28 cellular contexts compared by ENCODE assay signal in genomic region chrX:96410927-96411326, GRCh38.
"Had no signal": no experiment of that assay in that cellular context is flagged by ENCODE, and none has a peak within 500 bp of the region (broad histone marks: within the 10 kb centered on the region; RNA-seq: fewer than 3 reads in every experiment).

No MANE protein-coding gene starts in this region.

- FAIRE-seq: endometrium, urothelium cell line had no signal

- H3K4me3 ChIP-seq: gastrocnemius medialis, hepatocyte, left lung, mucosa of descending colon, ovary, psoas muscle, skin epidermis, spleen, thoracic aorta, tibial nerve, upper lobe of left lung had no signal

- ATAC-seq: effector memory CD8-positive, alpha-beta T cell; gastrocnemius medialis; left lung; mucosa of descending colon; psoas muscle; right cardiac atrium; stimulated activated memory B cell treated with anti-CD40 and anti-IgM and Interleukin-4, amounts not matched to agents 10 μg/mL and 1 μg/mL and 100 μg/mL, for 72 hours had no signal

- H3K27ac Mint-ChIP-seq: effector memory CD8-positive, alpha-beta T cell; mesothelial cell of epicardium; naive B cell; nephron progenitor cell; stimulated activated memory B cell treated with anti-CD40 and anti-IgM and Interleukin-4, amounts not matched to agents 10 μg/mL and 1 μg/mL and 100 μg/mL, for 72 hours; stimulated activated naive CD8-positive, alpha-beta T cell treated with anti-CD3 and anti-CD28 coated beads, Interleukin-15, Interleukin-2, amounts not matched to agents 100 ng/mL and 50 ng/mL, for 24 hours had no signal

- H3K79me2 ChIP-seq: hepatocyte had no signal

- H3K4me3 Mint-ChIP-seq: effector memory CD8-positive, alpha-beta T cell; mesothelial cell of epicardium; naive B cell; nephron progenitor cell; stimulated activated memory B cell treated with anti-CD40 and anti-IgM and Interleukin-4, amounts not matched to agents 10 μg/mL and 1 μg/mL and 100 μg/mL, for 72 hours; stimulated activated naive CD8-positive, alpha-beta T cell treated with anti-CD3 and anti-CD28 coated beads, Interleukin-15, Interleukin-2, amounts not matched to agents 100 ng/mL and 50 ng/mL, for 24 hours had no signal

- H3K9me3 Mint-ChIP-seq: effector memory CD8-positive, alpha-beta T cell; nephron progenitor cell; stimulated activated memory B cell treated with anti-CD40 and anti-IgM and Interleukin-4, amounts not matched to agents 10 μg/mL and 1 μg/mL and 100 μg/mL, for 72 hours; stimulated activated naive CD8-positive, alpha-beta T cell treated with anti-CD3 and anti-CD28 coated beads, Interleukin-15, Interleukin-2, amounts not matched to agents 100 ng/mL and 50 ng/mL, for 24 hours had no signal

- H3K4me1 Mint-ChIP-seq: naive B cell; stimulated activated memory B cell treated with anti-CD40 and anti-IgM and Interleukin-4, amounts not matched to agents 10 μg/mL and 1 μg/mL and 100 μg/mL, for 72 hours had no signal

- H3K27me3 Mint-ChIP-seq: effector memory CD8-positive, alpha-beta T cell; naive B cell; stimulated activated memory B cell treated with anti-CD40 and anti-IgM and Interleukin-4, amounts not matched to agents 10 μg/mL and 1 μg/mL and 100 μg/mL, for 72 hours; stimulated activated naive CD8-positive, alpha-beta T cell treated with anti-CD3 and anti-CD28 coated beads, Interleukin-15, Interleukin-2, amounts not matched to agents 100 ng/mL and 50 ng/mL, for 24 hours had no signal

- H3K27me3 ChIP-seq: gastrocnemius medialis, hepatocyte, left lung, ovary, spleen, upper lobe of left lung had no signal

- H3K9me3 ChIP-seq: gastrocnemius medialis, left lung, mucosa of descending colon, ovary, psoas muscle, spleen, thoracic aorta, tibial nerve, upper lobe of left lung had no signal

- DNase-seq: cortex of kidney; effector memory CD8-positive, alpha-beta T cell; foreskin fibroblast; gastrocnemius medialis; head of caudate nucleus; kidney; left lung; mesenchymal stem cell; mucosa of descending colon; naive B cell; nephron progenitor cell; nucleus accumbens; ovary; posterior cingulate gyrus; psoas muscle; right cardiac atrium; spleen; stimulated activated CD4-positive, alpha-beta T cell treated with anti-CD3 and anti-CD28 coated beads, Interleukin-4, amount 100 ng/mL, for 4 hours; upper lobe of left lung had no signal

- H2AFZ ChIP-seq: hepatocyte had no signal

- H3K36me3 Mint-ChIP-seq: mesothelial cell of epicardium; naive B cell; stimulated activated memory B cell treated with anti-CD40 and anti-IgM and Interleukin-4, amounts not matched to agents 10 μg/mL and 1 μg/mL and 100 μg/mL, for 72 hours had no signal

- H3K4me2 ChIP-seq: hepatocyte had no signal

- H3K4me1 ChIP-seq: gastrocnemius medialis, left lung, psoas muscle, spleen had no signal

- H3K36me3 ChIP-seq: gastrocnemius medialis, left lung, ovary, spleen, thoracic aorta, tibial nerve, upper lobe of left lung had no signal

- H3K27ac ChIP-seq: gastrocnemius medialis, hepatocyte, left lung, ovary, psoas muscle, skin epidermis, spleen, thoracic aorta, tibial nerve, upper lobe of left lung had no signal
